In the genomic region with DNA sequence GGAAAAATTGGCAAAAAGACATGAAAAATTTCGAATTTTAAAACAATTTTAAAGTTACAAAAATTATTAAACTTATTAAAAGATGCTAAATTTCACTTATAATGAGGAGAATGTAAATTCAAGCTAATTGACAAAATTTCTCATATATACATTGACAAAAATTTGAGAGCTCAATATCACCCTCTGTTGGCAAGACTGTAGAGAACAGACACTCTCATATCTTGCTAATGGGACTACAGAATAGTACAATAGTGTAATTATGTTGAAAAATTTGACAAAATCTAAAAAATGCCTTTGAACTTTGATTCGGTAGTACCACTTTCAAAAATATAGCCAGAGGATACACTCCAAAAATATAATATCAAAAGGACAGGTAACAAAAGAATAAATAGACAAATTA, we compare ENCODE assay signal across 1 cellular context.
TF ChIP-seq lines count a peak whose summit lies in the region.

No MANE protein-coding gene starts in this region.

TF ChIP-seq in SK-N-SH, 30 proteins besides CTCF, POLR2A, EP300 and RAD21:
- TF ChIP-seq SIN3A (IDR thresholded peaks at IDR 0.05; ENCODE audit: borderline replicate concordance, low read depth, low read length) = no peak
- TF ChIP-seq CHD2 (IDR thresholded peaks at IDR 0.05; ENCODE audit: low read length, partially characterized antibody) = no peak
